Comparison of ENCODE assay signal across 2 cellular contexts in the genomic region with DNA sequence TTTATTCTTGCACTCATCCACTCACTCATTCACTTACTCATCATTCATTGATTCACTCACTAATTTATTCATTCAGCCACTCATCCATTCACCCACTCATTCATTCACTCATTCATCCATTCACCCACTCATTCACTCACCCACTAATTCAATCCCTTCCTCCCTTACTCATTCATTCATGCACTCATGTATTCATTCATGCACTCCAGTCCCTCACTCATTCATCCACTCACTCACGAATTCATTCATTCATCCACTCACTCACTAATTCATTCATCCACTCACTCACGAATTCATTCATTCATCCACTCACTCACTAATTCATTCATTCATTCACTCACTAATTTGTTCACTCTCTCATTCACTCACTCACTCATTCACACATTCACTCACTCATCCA.
A peak's percentile ranks its signal among the peaks of the same experiment; 100 is the strongest.
TF ChIP-seq lines count a peak whose summit lies in the region.

No MANE protein-coding gene starts in this region.

TF ChIP-seq in GM12891, 5 proteins besides CTCF, POLR2A, EP300 and RAD21:
- TF ChIP-seq POLR2AphosphoS5 (IDR thresholded peaks at IDR 0.05; ENCODE audit: low read depth, low read length): no peak
- no peak for TF ChIP-seq POU2F2 (IDR thresholded peaks at IDR 0.05; ENCODE audit: low read depth, low read length)
TF ChIP-seq in GM12891: peak in this region for 0.

TF ChIP-seq in K562, 482 proteins besides CTCF, POLR2A, EP300 and RAD21:
- TF ChIP-seq ZNF589 (CRISPR knock-in tag; IDR thresholded peaks at IDR 0.05; ENCODE audit: low read depth): 0 out of 2 replicates have a peak, but pooled peaks have one; percentile 23
- TF ChIP-seq NELFE (IDR thresholded peaks at IDR 0.05; ENCODE audit: insufficient read depth, insufficient read length): no peak
- no peak for TF ChIP-seq ZNF354B (CRISPR knock-in tag; IDR thresholded peaks at IDR 0.05)
- TF ChIP-seq TAF7 (tag; IDR thresholded peaks at IDR 0.05): no peak
- TF ChIP-seq, protein P1, sequence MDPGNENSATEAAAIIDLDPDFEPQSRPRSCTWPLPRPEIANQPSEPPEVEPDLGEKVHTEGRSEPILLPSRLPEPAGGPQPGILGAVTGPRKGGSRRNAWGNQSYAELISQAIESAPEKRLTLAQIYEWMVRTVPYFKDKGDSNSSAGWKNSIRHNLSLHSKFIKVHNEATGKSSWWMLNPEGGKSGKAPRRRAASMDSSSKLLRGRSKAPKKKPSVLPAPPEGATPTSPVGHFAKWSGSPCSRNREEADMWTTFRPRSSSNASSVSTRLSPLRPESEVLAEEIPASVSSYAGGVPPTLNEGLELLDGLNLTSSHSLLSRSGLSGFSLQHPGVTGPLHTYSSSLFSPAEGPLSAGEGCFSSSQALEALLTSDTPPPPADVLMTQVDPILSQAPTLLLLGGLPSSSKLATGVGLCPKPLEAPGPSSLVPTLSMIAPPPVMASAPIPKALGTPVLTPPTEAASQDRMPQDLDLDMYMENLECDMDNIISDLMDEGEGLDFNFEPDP (CRISPR knock-in tag; IDR thresholded peaks at IDR 0.05): no peak
- peak; percentile 95 for TF ChIP-seq ZNF24 (IDR thresholded peaks at IDR 0.05)
- TF ChIP-seq TSC22D4 (tag; IDR thresholded peaks at IDR 0.05): 0 out of 2 replicates have a peak, but pooled peaks have one; percentile 67
